8 cellular contexts compared by ENCODE assay signal in genomic region chr3:50358355-50358926, GRCh38.
A peak's percentile ranks its signal among the peaks of the same experiment; 100 is the strongest.
DNase-seq lines count a peak whose midpoint lies in the region; ATAC-seq and TF ChIP-seq lines count a peak whose summit lies in the region.

No MANE protein-coding gene starts in this region.

- DNase-seq in GM12864 (ENCODE audit: low read depth): no peak
- no peak for DNase-seq in SK-N-MC (ENCODE audit: low read depth, low spot score)
- no peak for DNase-seq in fibroblast of mammary gland (ENCODE audit: low read depth)
- no peak for DNase-seq in retinal pigment epithelial cell (ENCODE audit: low read depth)
- no peak for DNase-seq in iPS-NIHi11 (ENCODE audit: low spot score)
- no peak for DNase-seq in ecto neural progenitor cell (ENCODE audit: low spot score)
- no peak for DNase-seq in NCI-H524 (lab: John Stamatoyannopoulos, UW)

- H3K9ac ChIP-seq in SK-N-MC (ENCODE audit: insufficient read length): peak overlapping the region; percentile 83

- H3K4me3 ChIP-seq in GM12864 (ENCODE audit: low read depth, low read length): peak overlapping the region; percentile 70
- H3K4me3 ChIP-seq in SK-N-MC: peak overlapping the region; percentile 78
- peak overlapping the region; percentile 82 for H3K4me3 ChIP-seq in fibroblast of mammary gland (ENCODE audit: control insufficient read depth, low read depth, low read length)
- peak overlapping the region; percentile 81 for H3K4me3 ChIP-seq in retinal pigment epithelial cell (ENCODE audit: low read length)

- no peaks in the 10 kb centered on the region for H3K9me3 ChIP-seq in SK-N-MC (ENCODE audit: low read depth, low read length)

- no peak for ATAC-seq in HG02840 (IDR thresholded peaks at IDR 0.05; ENCODE audit: low FRiP score, unreplicated experiment)

- TF ChIP-seq CTCF in GM12864 (IDR thresholded peaks at IDR 0.05; ENCODE audit: low read depth, low read length, missing control alignments): no peak
- no peak for TF ChIP-seq CTCF in fibroblast of mammary gland (conservative IDR thresholded peaks at IDR 0.05; ENCODE audit: control insufficient read depth, insufficient read depth, low read depth, low read length)
- no peak for TF ChIP-seq CTCF in retinal pigment epithelial cell (conservative IDR thresholded peaks at IDR 0.05; ENCODE audit: low read depth, low read length)

- H3K36me3 ChIP-seq in SK-N-MC (ENCODE audit: insufficient read depth, low read length): no peaks in the 10 kb centered on the region; the same call in 1 of the 2 replicates

- H3K27ac ChIP-seq in SK-N-MC: no peak overlapping the region
